In the genomic region with DNA sequence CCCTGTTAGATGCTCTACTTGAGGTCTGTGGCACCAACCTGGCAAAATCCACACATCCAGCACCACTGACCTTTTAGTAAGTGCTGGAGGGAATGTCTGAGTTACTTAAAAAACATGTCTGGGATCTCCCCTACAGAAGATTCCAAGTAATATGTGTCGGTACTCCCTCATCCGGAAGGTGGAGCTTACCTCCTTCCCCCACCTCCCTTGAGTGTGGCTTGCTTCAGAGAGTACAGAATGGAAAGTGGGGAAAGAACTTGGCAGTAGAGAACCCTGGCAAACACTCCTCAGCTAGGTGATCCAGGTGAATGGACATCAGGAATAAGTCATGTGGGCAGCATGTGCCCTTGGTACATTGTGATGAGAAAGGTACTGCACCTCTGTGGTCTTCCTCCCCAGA, we compare ENCODE assay signal across 20 cellular contexts. TPM values are rescaled to one million over a fixed set of nuclear protein-coding genes. Genes with fewer than 3 reads are reported as not detected.
DNase-seq lines count a peak whose midpoint lies in the region; ATAC-seq, FAIRE-seq and TF ChIP-seq lines count a peak whose summit lies in the region.
"Had no signal": no experiment of that assay in that cellular context is flagged by ENCODE, and none has a peak within 500 bp of the region (broad histone marks: within the 10 kb centered on the region; RNA-seq: fewer than 3 reads in every experiment).

No MANE protein-coding gene starts in this region.

- no peak overlapping the region for H2BK20ac ChIP-seq in H9 (ENCODE audit: low read depth, low read length, poor library complexity, severe bottlenecking)

- intact Hi-C loops in Panc1 (cut with micrococcal nuclease; ENCODE audit: unreplicated experiment) (no loop called here), lower lobe of right lung (cut with DNase I) (no loop called here), vagina (cut with DNase I) (no loop called here)

- H4K8ac ChIP-seq in H9 (replicated peaks; ENCODE audit: insufficient read length, low read depth, low read length), result no peak overlapping the region

- TF ChIP-seq CTCF in Panc1 (IDR thresholded peaks at IDR 0.05) (no peak), lower lobe of right lung (IDR thresholded peaks at IDR 0.05) (no peak), vagina (IDR thresholded peaks at IDR 0.05) (no peak), H9 (conservative IDR thresholded peaks at IDR 0.05) (no peak)

- H3K9me3 ChIP-seq in Panc1 (ENCODE audit: control insufficient read depth, insufficient read depth, low read depth, low read length) (no peaks in the 10 kb centered on the region), lower lobe of right lung (no peaks in the 10 kb centered on the region), vagina (no peaks in the 10 kb centered on the region), H9 (ENCODE audit: control insufficient read depth, low read depth, low read length) (no peaks in the 10 kb centered on the region)
- H3K9me3 ChIP-seq: BE2C had no signal

- no peak overlapping the region for H3K4me3 Mint-ChIP-seq in stimulated activated memory B cell treated with anti-CD40 and anti-IgM and Interleukin-4, amounts not matched to agents 10 μg/mL and 1 μg/mL and 100 μg/mL, for 72 hours
- no peak overlapping the region; a peak in 1 of 5 replicates for H3K4me3 Mint-ChIP-seq in H9
- H3K4me3 Mint-ChIP-seq: HFFc6 had no signal

- H2BK5ac ChIP-seq in H9 (ENCODE audit: insufficient read length, low read length), result no peak overlapping the region

- no peak overlapping the region for H3K9ac ChIP-seq in H9 (ENCODE audit: extremely low read depth, insufficient read length, low read length)

- H3K79me2 ChIP-seq in H9 (ENCODE audit: insufficient read depth, low read length), result no peaks in the 10 kb centered on the region

- H3K4me3 ChIP-seq in Panc1 (ENCODE audit: low read depth in 2 of 2, low read length in 2 of 2) (no peak overlapping the region), lower lobe of right lung (no peak overlapping the region), vagina (no peak overlapping the region)

- H3T11ph ChIP-seq in H9 (ENCODE audit: low read length), result no peak overlapping the region

- WGBS in H9 (ENCODE audit: extremely low coverage, insufficient read length, low lambda C conversion rate), result no CpG with 5 or more reads among the region's 2 CpGs

- no peaks in the 10 kb centered on the region for H3K36me3 Mint-ChIP-seq in stimulated activated memory B cell treated with anti-CD40 and anti-IgM and Interleukin-4, amounts not matched to agents 10 μg/mL and 1 μg/mL and 100 μg/mL, for 72 hours
- no peaks in the 10 kb centered on the region for H3K36me3 Mint-ChIP-seq in H9 (ENCODE audit: insufficient read depth in 1 of 3, low read depth in 3 of 3)

- no peaks in the 10 kb centered on the region for H3K27me3 Mint-ChIP-seq in stimulated activated memory B cell treated with anti-CD40 and anti-IgM and Interleukin-4, amounts not matched to agents 10 μg/mL and 1 μg/mL and 100 μg/mL, for 72 hours
- no peaks in the 10 kb centered on the region for H3K27me3 Mint-ChIP-seq in H9 (ENCODE audit: low read depth)

- H3K79me1 ChIP-seq in H9 (ENCODE audit: insufficient read depth, low read depth, low read length, poor library complexity, severe bottlenecking), result no peaks in the 10 kb centered on the region

- POLR2A ChIA-PET in Panc1 (lab: Charles Lee), result no interaction called here

- H3K27me3 ChIP-seq in Panc1 (ENCODE audit: control insufficient read depth, insufficient read depth, low read length) (no peaks in the 10 kb centered on the region), lower lobe of right lung (ENCODE audit: low read depth) (no peaks in the 10 kb centered on the region), vagina (no peaks in the 10 kb centered on the region), H9 (ENCODE audit: insufficient read depth, low read length) (no peaks in the 10 kb centered on the region; the same call in 1 of the 2 replicates)
- H3K27me3 ChIP-seq: BE2C had no signal

- ATAC-seq in Panc1 (no peak), lower lobe of right lung (peak; percentile 51 to 73)
- ATAC-seq in stimulated activated memory B cell treated with anti-CD40 and anti-IgM and Interleukin-4, amounts not matched to agents 10 μg/mL and 1 μg/mL and 100 μg/mL, for 72 hours, result no peak

- H4K91ac ChIP-seq in H9 (ENCODE audit: insufficient read length, low read depth, low read length), result no peak overlapping the region

- H3K14ac ChIP-seq in H9 (ENCODE audit: insufficient read depth, low read length), result no peak overlapping the region

- H3K9me3 Mint-ChIP-seq in stimulated activated memory B cell treated with anti-CD40 and anti-IgM and Interleukin-4, amounts not matched to agents 10 μg/mL and 1 μg/mL and 100 μg/mL, for 72 hours, result no peaks in the 10 kb centered on the region
- H3K9me3 Mint-ChIP-seq in H9, result no peaks in the 10 kb centered on the region; a peak in 1 of 5 replicates
- H3K9me3 Mint-ChIP-seq: HFFc6 had no signal

- no TSS peak for BruUV-seq in Panc1 (replicated peaks; lab: Mats Ljungman, UMichigan)

- H2BK12ac ChIP-seq in H9 (ENCODE audit: insufficient read length, low read depth, low read length), result no peak overlapping the region

- no peak overlapping the region for H3K56ac ChIP-seq in H9 (ENCODE audit: insufficient read length, low read depth, low read length)

- H3K4me1 ChIP-seq in Panc1 (ENCODE audit: control insufficient read depth, insufficient read depth, low read length) (no peaks in the 10 kb centered on the region), lower lobe of right lung (peaks cover 9% of the 10 kb centered on the region), vagina (peaks cover 15% of the 10 kb centered on the region), H9 (ENCODE audit: insufficient read depth, low read length) (no peaks in the 10 kb centered on the region)
- H3K4me1 ChIP-seq: BE2C had no signal

- no peaks in the 10 kb centered on the region for H3K23me2 ChIP-seq in H9 (ENCODE audit: insufficient read length, low read depth, low read length, poor library complexity, severe bottlenecking)

- H2AK5ac ChIP-seq in H9 (ENCODE audit: insufficient read length, low read length), result no peak overlapping the region

- peak overlapping the region; percentile 66 for H3K27ac Mint-ChIP-seq in stimulated activated memory B cell treated with anti-CD40 and anti-IgM and Interleukin-4, amounts not matched to agents 10 μg/mL and 1 μg/mL and 100 μg/mL, for 72 hours
- H3K27ac Mint-ChIP-seq in H9, result no peak overlapping the region
- H3K27ac Mint-ChIP-seq: HFFc6 had no signal

- in situ Hi-C loops in Panc1 (cut with HindIII; ENCODE audit: low pct_unique_long_range_greater_than_20kb, low sequenced_read_pairs), result no loop called here

- CTCF ChIA-PET in Panc1 (lab: Charles Lee), result no interaction called here

- TF ChIP-seq POLR2A in GM12891 (IDR thresholded peaks at IDR 0.05; ENCODE audit: low read depth, low read length), result no peak
- TF ChIP-seq POLR2A in vagina (IDR thresholded peaks at IDR 0.05), result no peak

- H4K20me1 ChIP-seq in H9 (ENCODE audit: control insufficient read depth, insufficient read depth, insufficient read length), result no peaks in the 10 kb centered on the region

- no peak overlapping the region for H2AFZ ChIP-seq in H9 (ENCODE audit: low read length)

- no peak overlapping the region for H4K5ac ChIP-seq in H9 (ENCODE audit: insufficient read length, low read depth, low read length)

- DNase-seq in GM12891 (ENCODE audit: insufficient read length, low spot score) (no peak), Panc1 (ENCODE audit: low read depth, low spot score) (no peak), lower lobe of right lung (no peak), vagina (ENCODE audit: extremely low spot score in 2 of 2) (no peak), H9 (no peak), caudate nucleus (lab: John Stamatoyannopoulos, UW) (no peak)
- DNase-seq: BE2C, EL, GF-D8, H7, HFFc6, KBM-7, NCI-H1092, NCI-H1436 treated with DMSO at 0.1 percent for 48 hours, NCI-H2029, NCI-H510A treated with DMSO at 0.1 percent for 48 hours, NCI-H748 treated with DMSO at 0.1 percent for 48 hours, Right ventricle myocardium superior had no signal

- peaks cover 47% of the 10 kb centered on the region for H3K4me1 Mint-ChIP-seq in stimulated activated memory B cell treated with anti-CD40 and anti-IgM and Interleukin-4, amounts not matched to agents 10 μg/mL and 1 μg/mL and 100 μg/mL, for 72 hours
- H3K4me1 Mint-ChIP-seq in H9, result peaks cover 23 to 35% of the 10 kb centered on the region in 2 experiments

- peak; percentile 48 for FAIRE-seq in GM12891 (lab: Jason Lieb, UNC)
- FAIRE-seq: A204.1 had no signal

- no peak overlapping the region for H2BK15ac ChIP-seq in H9 (ENCODE audit: low read depth, low read length)

- H3K27ac ChIP-seq in Panc1 (ENCODE audit: low read length), result peak overlapping the region; percentile 4; the same call in 1 of the 2 replicates
- no peak overlapping the region for H3K27ac ChIP-seq in lower lobe of right lung
- no peak overlapping the region for H3K27ac ChIP-seq in vagina
- no peak overlapping the region for H3K27ac ChIP-seq in H9 (ENCODE audit: insufficient read length, low read depth, low read length)
- H3K27ac ChIP-seq in caudate nucleus (ENCODE audit: low read depth, low read length), result no peak overlapping the region

- H3K4me2 ChIP-seq in H9 (ENCODE audit: insufficient read depth, insufficient read length, low read length), result no peak overlapping the region

- no peaks in the 10 kb centered on the region for H3K36me3 ChIP-seq in Panc1 (ENCODE audit: control insufficient read depth, insufficient read depth, low read length)
- H3K36me3 ChIP-seq in lower lobe of right lung, result no peaks in the 10 kb centered on the region
- H3K36me3 ChIP-seq in vagina, result no peaks in the 10 kb centered on the region
- H3K36me3 ChIP-seq: BE2C had no signal

- no peak overlapping the region for H3K18ac ChIP-seq in H9 (ENCODE audit: insufficient read length, low read depth, low read length)

- no peak overlapping the region for H2BK120ac ChIP-seq in H9 (ENCODE audit: low read depth, low read length, poor library complexity, severe bottlenecking)

- H3K23ac ChIP-seq in H9 (ENCODE audit: insufficient read length, low read depth, low read length), result no peak overlapping the region

- no peak overlapping the region for H3K4ac ChIP-seq in H9 (ENCODE audit: low read depth, low read length)

TF ChIP-seq in GM12891, 5 proteins besides CTCF, POLR2A, EP300 and RAD21:
- TF ChIP-seq SPI1 (IDR thresholded peaks at IDR 0.05; ENCODE audit: low read depth, low read length), result no peak
- no peak for TF ChIP-seq POU2F2 (IDR thresholded peaks at IDR 0.05; ENCODE audit: low read depth, low read length)
- no peak for TF ChIP-seq TAF1 (IDR thresholded peaks at IDR 0.05; ENCODE audit: low read depth, low read length)
- no peak for TF ChIP-seq POLR2AphosphoS5 (IDR thresholded peaks at IDR 0.05; ENCODE audit: low read depth, low read length)
- TF ChIP-seq PAX5 (IDR thresholded peaks at IDR 0.05; ENCODE audit: insufficient read depth, low read length, severe bottlenecking), result no peak

RNA-seq across cellular contexts. Expression of gene BCAR3, which starts 49.0 kb away (rescaled TPM):
- 2.4 TPM for polyA plus RNA-seq in GM12891 (2012; ENCODE audit: low read depth, missing spikeins)
- total RNA-seq in Panc1 (2021; ENCODE audit: unreplicated experiment) (33.9 TPM), lower lobe of right lung (24.9 TPM), vagina (22.8 TPM), H9 (2021) (4.9 and 5.6 TPM in 2 replicates)
- polyA plus RNA-seq in Panc1 (2012; ENCODE audit: insufficient read length), result 22.4 TPM

Comparison
In these comparisons a context has a peak if more than half of its experiments do, and no peak if none do; other contexts are left out.
1. ATAC-seq: peak in lower lobe of right lung (2 of 2); none in Panc1 (single experiment) and stimulated activated memory B cell treated with anti-CD40 and anti-IgM and Interleukin-4, amounts not matched to agents 10 μg/mL and 1 μg/mL and 100 μg/mL, for 72 hours (single experiment).